In the genomic region with DNA sequence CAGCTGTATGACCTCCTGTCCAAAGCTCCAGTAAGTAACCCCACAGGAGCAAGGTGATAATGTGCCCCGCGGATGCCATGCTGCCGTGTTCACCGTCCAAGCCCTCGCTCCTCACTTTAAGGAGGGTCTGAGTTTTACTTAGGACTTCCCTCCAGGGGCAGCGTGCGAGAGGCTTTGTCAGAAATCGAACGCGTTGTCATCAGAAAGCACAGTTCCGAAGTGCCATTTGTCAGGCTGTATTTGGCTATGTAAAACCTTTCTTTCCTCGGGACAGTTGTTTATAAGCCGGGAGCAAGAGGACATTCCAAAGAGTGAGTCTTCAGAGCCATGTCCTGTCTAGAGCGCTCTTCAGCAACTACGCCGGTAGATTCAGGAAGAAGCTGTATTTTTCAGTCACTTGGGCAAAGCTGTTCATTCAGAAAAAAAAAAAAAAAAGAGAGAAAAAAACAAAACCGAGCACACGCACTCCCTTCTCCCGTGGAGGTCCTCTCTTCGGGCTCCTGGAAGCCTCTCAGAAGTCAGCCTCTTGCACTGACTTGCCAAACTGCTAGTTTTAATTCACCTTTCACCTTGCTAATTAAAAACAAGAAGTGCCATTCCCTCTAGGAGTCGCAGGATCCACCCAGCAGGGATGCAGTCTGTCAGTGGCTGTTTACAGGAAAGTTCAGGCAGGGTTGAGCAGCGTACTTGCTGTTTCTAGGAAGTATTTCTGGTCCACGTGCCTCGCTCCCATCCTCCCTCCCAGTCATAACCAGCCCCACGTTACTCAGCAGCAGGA, we compare ENCODE assay signal across 9 cellular contexts. TPM values are rescaled to one million over a fixed set of nuclear protein-coding genes. Genes with fewer than 3 reads are reported as not detected.
A peak's percentile ranks its signal among the peaks of the same experiment; 100 is the strongest.
DNase-seq lines count a peak whose midpoint lies in the region; ATAC-seq lines count a peak whose summit lies in the region.
"Had no signal": no experiment of that assay in that cellular context is flagged by ENCODE, and none has a peak within 500 bp of the region (broad histone marks: within the 10 kb centered on the region; RNA-seq: fewer than 3 reads in every experiment).

A gene (minus strand): TSS at position 676 of the 778 bp plus-strand sequence.

- no peaks in the 10 kb centered on the region for H3K9me3 Mint-ChIP-seq in stimulated activated naive CD8-positive, alpha-beta T cell treated with anti-CD3 and anti-CD28 coated beads, Interleukin-15, amount 100 ng/mL, for 72 hours

- no peaks in the 10 kb centered on the region for H3K4me1 Mint-ChIP-seq in stimulated activated naive CD8-positive, alpha-beta T cell treated with anti-CD3 and anti-CD28 coated beads, Interleukin-15, amount 100 ng/mL, for 72 hours

- H3K27me3 ChIP-seq in GM23248 (replicated peaks; ENCODE audit: insufficient read depth) (no peaks in the 10 kb centered on the region), skeletal muscle tissue (ENCODE audit: control insufficient read depth in 3 of 3, insufficient read depth in 3 of 3, low read length in 3 of 3) (no peaks in the 10 kb centered on the region)

- no peak within 1 kb of the TSS for H3K27ac Mint-ChIP-seq in stimulated activated naive CD8-positive, alpha-beta T cell treated with anti-CD3 and anti-CD28 coated beads, Interleukin-15, amount 100 ng/mL, for 72 hours

- no peak for ATAC-seq in stimulated activated naive CD8-positive, alpha-beta T cell treated with anti-CD3 and anti-CD28 coated beads, Interleukin-15, amount 100 ng/mL, for 72 hours

- H3K4me2 ChIP-seq in GM23248 (ENCODE audit: unreplicated experiment), result peak within 1 kb of the TSS; percentile 96
- H3K4me2 ChIP-seq: KMS-11 had no signal

- H3K9me3 ChIP-seq in GM23248 (ENCODE audit: low read depth), result no peaks in the 10 kb centered on the region
- H3K9me3 ChIP-seq in skeletal muscle tissue (ENCODE audit: control insufficient read depth in 3 of 3, low read length in 3 of 3), result no peaks in the 10 kb centered on the region

- WGBS in GM23248 (ENCODE audit: low coverage in 1 of 2, low lambda C conversion rate in 2 of 2, missing lambda C conversion rate in 2 of 2), 2 experiments, result 2 to 3% methylated on average over 25 of the region's 25 CpGs

- H3K4me1 ChIP-seq in GM23248 (ENCODE audit: insufficient read depth) (peaks cover 5% of the 10 kb centered on the region; the same call in 1 of the 2 replicates), skeletal muscle tissue (ENCODE audit: control insufficient read depth in 3 of 3, insufficient read depth in 3 of 3, low read length in 3 of 3) (peaks cover 0 to 7% (median 3%) of the 10 kb centered on the region in 3 donors)

- no peak within 1 kb of the TSS for H3K27ac ChIP-seq in GM23248
- no peak within 1 kb of the TSS for H3K27ac ChIP-seq in skeletal muscle tissue (ENCODE audit: low read depth, low read length)
- H3K27ac ChIP-seq: KMS-11 had no signal

- H3K79me2 ChIP-seq in GM23248 (ENCODE audit: insufficient read depth), result no peaks in the 10 kb centered on the region

- no peak within 1 kb of the TSS for H3K4me3 Mint-ChIP-seq in stimulated activated naive CD8-positive, alpha-beta T cell treated with anti-CD3 and anti-CD28 coated beads, Interleukin-15, amount 100 ng/mL, for 72 hours

- H3K4me3 ChIP-seq in GM23248 (peak within 1 kb of the TSS; percentile 77), iPS-11a (ENCODE audit: low read depth, low read length) (peak within 1 kb of the TSS; percentile 57), skeletal muscle tissue (ENCODE audit: low read length in 3 of 3) (peak within 1 kb of the TSS; percentile 8 to 51 (median 42))

- peak; percentile 65 for DNase-seq in GM23248
- DNase-seq in SW480 (ENCODE audit: low spot score), result peak; percentile 63
- no peak for DNase-seq in stimulated activated naive CD8-positive, alpha-beta T cell treated with anti-CD3 and anti-CD28 coated beads, Interleukin-15, amount 100 ng/mL, for 72 hours
- no peak for DNase-seq in NCI-H1092 (lab: John Stamatoyannopoulos, UW)
- no peak for DNase-seq in NCI-H187 treated with DMSO at 0.1 percent for 48 hours (lab: John Stamatoyannopoulos, UW)
- DNase-seq in GM19238 (ENCODE audit: insufficient read length, low spot score), result no peak

- no peaks in the 10 kb centered on the region for H3F3A ChIP-seq in GM23248 (ENCODE audit: insufficient read depth)

- peak within 1 kb of the TSS; percentile 92 for H2AFZ ChIP-seq in GM23248

- in situ Hi-C loops in GM23248 (cut with MboI), result no loop called here

- no peaks in the 10 kb centered on the region for H3K36me3 ChIP-seq in GM23248 (ENCODE audit: low read depth)
- no peaks in the 10 kb centered on the region for H3K36me3 ChIP-seq in skeletal muscle tissue (ENCODE audit: control insufficient read depth in 3 of 3, insufficient read depth in 3 of 3, low read length in 3 of 3)

- H3K9ac ChIP-seq in GM23248 (peak within 1 kb of the TSS; percentile 46; the same call in 1 of the 2 replicates), skeletal muscle tissue (ENCODE audit: low read depth in 1 of 3, low read length in 3 of 3) (peak within 1 kb of the TSS in 1 of 3 donors; percentile 16)
- H3K9ac ChIP-seq: KMS-11 had no signal

- H3K27me3 Mint-ChIP-seq in stimulated activated naive CD8-positive, alpha-beta T cell treated with anti-CD3 and anti-CD28 coated beads, Interleukin-15, amount 100 ng/mL, for 72 hours, result peaks cover 16% of the 10 kb centered on the region

- H4K20me1 ChIP-seq in GM23248 (ENCODE audit: insufficient read depth), result no peaks in the 10 kb centered on the region

- no peaks in the 10 kb centered on the region for H3K9me2 ChIP-seq in GM23248 (ENCODE audit: insufficient read depth)

RNA-seq across cellular contexts. Expression of the gene that starts here (rescaled TPM):
- total RNA-seq in GM23248 (2014; rRNA removed; shearing (Covaris generic)), result 0.32 and 1.6 TPM in 2 replicates
- 0.35 and 0.43 TPM in 2 replicates for polyA plus RNA-seq in GM23248 (2016; fragmentation: Nextera tagmentation; extraction: Ambion mirVana)
- 1.0 TPM for total RNA-seq in skeletal muscle tissue

Comparison
In these comparisons a context has a peak if more than half of its experiments do, and no peak if none do; other contexts are left out.
1. DNase-seq: peak in GM23248 (single experiment) and SW480 (single experiment); none in stimulated activated naive CD8-positive, alpha-beta T cell treated with anti-CD3 and anti-CD28 coated beads, Interleukin-15, amount 100 ng/mL, for 72 hours (0 of 2), NCI-H1092 (single experiment), NCI-H187 treated with DMSO at 0.1 percent for 48 hours (single experiment) and GM19238 (single experiment).
2. Peak in every context shown above with its lines, with median percentiles within 50 percentile points of each other: H3K4me3 ChIP-seq.